Comparison of ENCODE assay signal across 22 cellular contexts in the genomic region with DNA sequence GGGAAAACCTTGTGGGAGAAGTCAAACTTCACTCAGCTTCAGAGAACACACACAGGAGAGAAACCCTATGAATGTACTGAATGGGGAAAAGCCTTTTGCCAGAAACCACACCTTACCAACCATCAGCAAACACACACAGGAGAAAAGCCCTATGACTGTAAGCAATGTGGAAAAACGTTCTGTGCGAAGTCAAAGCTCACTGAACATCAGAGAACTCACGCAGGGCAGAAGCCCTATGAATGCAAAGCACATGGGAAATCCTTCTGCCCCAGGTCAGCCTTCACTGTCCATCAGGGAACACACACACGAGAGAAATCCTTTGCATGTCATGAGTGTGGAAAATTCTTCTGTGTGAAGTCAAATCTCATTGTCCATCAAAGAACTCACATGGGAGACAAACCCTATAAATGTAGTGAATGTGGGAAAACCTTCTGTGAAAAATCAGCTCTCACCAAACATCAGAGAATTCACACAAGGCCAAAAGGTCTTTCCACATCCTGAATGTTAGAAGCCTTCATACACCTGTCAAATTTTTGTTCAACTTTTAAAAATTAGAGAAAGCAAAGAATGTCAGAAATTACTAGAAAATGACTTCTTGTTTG.
"Had no signal": no experiment of that assay in that cellular context is flagged by ENCODE, and none has a peak within 500 bp of the region (broad histone marks: within the 10 kb centered on the region; RNA-seq: fewer than 3 reads in every experiment).

No MANE protein-coding gene starts in this region.

- H3K9me3 ChIP-seq: SK-N-SH had no signal

- H3K27ac ChIP-seq: RWPE1 had no signal

- ATAC-seq: Panc1, PC-3, T-cell had no signal

- DNase-seq: KBM-7, NCI-H1092, NCI-H1105 treated with DMSO at 0.1 percent for 48 hours, NCI-H1417 treated with DMSO at 0.1 percent for 48 hours, NCI-H146, NCI-H1694 treated with DMSO at 0.1 percent for 48 hours, NCI-H2029, NCI-H2081 treated with DMSO at 0.1 percent for 48 hours, NCI-H2171, NCI-H226, NCI-H446, NCI-H510A, NCI-H524 treated with DMSO at 0.1 percent for 48 hours, NCI-H69, NCI-H774, PC-3, SHP77, SK-N-SH, SW 1271, T-cell had no signal

- H3K4me2 ChIP-seq: SK-N-SH had no signal

- H3K9ac ChIP-seq: SK-N-SH had no signal
